In the genomic region with DNA sequence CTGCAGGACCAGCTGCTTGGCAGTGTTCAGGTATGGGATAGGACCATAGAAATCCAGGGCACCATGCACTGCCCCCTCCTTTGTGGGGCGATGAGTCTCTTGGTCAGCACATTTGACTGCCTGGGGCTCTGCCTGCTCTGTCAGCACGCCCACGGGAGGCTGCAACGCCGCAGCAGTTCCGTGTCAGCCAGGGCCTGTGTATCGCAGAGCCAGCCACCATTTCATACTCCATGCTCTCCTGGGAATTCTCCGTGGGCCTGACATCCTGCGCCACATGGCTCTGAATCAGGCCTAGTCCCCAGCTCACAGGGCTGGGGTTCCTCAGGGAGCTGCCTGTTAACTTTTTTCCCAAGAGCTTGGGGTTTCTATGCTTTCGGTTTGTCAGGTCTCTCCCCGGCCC, we compare ENCODE assay signal across 17 cellular contexts. TPM values are rescaled to one million over a fixed set of nuclear protein-coding genes. Genes with fewer than 3 reads are reported as not detected.
DNase-seq lines count a peak whose midpoint lies in the region; ATAC-seq, FAIRE-seq and TF ChIP-seq lines count a peak whose summit lies in the region.
"Had no signal": no experiment of that assay in that cellular context is flagged by ENCODE, and none has a peak within 500 bp of the region (broad histone marks: within the 10 kb centered on the region; RNA-seq: fewer than 3 reads in every experiment).

No MANE protein-coding gene starts in this region.

- TF ChIP-seq RAD21 in K562 (CRISPR knock-in tag; conservative IDR thresholded peaks at IDR 0.05 in 1 of 2, IDR thresholded peaks at IDR 0.05 in 1 of 2): no peak

- H3K36me3 ChIP-seq in K562 (ENCODE audit: control insufficient read depth, insufficient read depth, low read length) (no peaks in the 10 kb centered on the region), left ventricle myocardium inferior (peaks cover 86% of the 10 kb centered on the region), smooth muscle cell (ENCODE audit: low read depth) (no peaks in the 10 kb centered on the region), A673 (ENCODE audit: insufficient read depth, low read length, poor library complexity, severe bottlenecking) (peaks cover 14% of the 10 kb centered on the region)

- H3K9me3 ChIP-seq in K562 (replicated peaks; ENCODE audit: control insufficient read depth, insufficient read depth, low read depth, low read length): no peaks in the 10 kb centered on the region
- no peaks in the 10 kb centered on the region for H3K9me3 ChIP-seq in left ventricle myocardium inferior (replicated peaks)
- no peaks in the 10 kb centered on the region for H3K9me3 ChIP-seq in smooth muscle cell (replicated peaks; ENCODE audit: low read depth)
- no peaks in the 10 kb centered on the region for H3K9me3 ChIP-seq in A673 (ENCODE audit: low read depth, low read length, poor library complexity, severe bottlenecking)
- H3K9me3 ChIP-seq: esophagus squamous epithelium, upper lobe of left lung had no signal

- H3K4me2 ChIP-seq in K562 (ENCODE audit: insufficient read depth, low read length) (no peak overlapping the region), smooth muscle cell (no peak overlapping the region)

- H2AFZ ChIP-seq in K562 (ENCODE audit: low read depth, low read length) (peak overlapping the region; percentile 12; the same call in 1 of the 2 replicates), smooth muscle cell (ENCODE audit: low read depth) (no peak overlapping the region)

- no peak for TF ChIP-seq EP300 in K562 (IDR thresholded peaks at IDR 0.05; ENCODE audit: low read length)

- H3K9ac ChIP-seq in K562 (ENCODE audit: insufficient read depth in 1 of 2, low read depth in 2 of 2, low read length in 2 of 2) (peak overlapping the region in 1 of 2 experiments; percentile 81; a peak in 2 of 4 replicates), smooth muscle cell (ENCODE audit: low read depth) (no peak overlapping the region)

- POLR2A ChIA-PET in K562 (lab: Yijun Ruan, JAX): interaction anchor here (0.6 to 1.5 kb wide), 3 partner anchors 8 to 99 kb away, joined by 3 to 4 read pairs (median 3); no protein-coding TSS in a partner anchor
- POLR2A ChIA-PET in A673 (lab: Charles Lee; ENCODE audit: low non-redundant PET): no interaction called here

- no peak overlapping the region for H3K27ac Mint-ChIP-seq in activated T-cell treated with anti-CD3 and anti-CD28 coated beads, Interleukin-2, amount 50 U/mL, for 72 hours
- H3K27ac Mint-ChIP-seq: activated naive CD8-positive, alpha-beta T cell had no signal

- WGBS in K562 (ENCODE audit: insufficient coverage, low coverage, missing lambda C conversion rate): 23% methylated on average over 11 of the region's 11 CpGs
- WGBS in smooth muscle cell (ENCODE audit: low lambda C conversion rate): 56% methylated on average over 11 of the region's 11 CpGs

- H3K4me1 ChIP-seq in K562 (replicated peaks in 1 of 2; ENCODE audit: control insufficient read depth in 2 of 2, insufficient read depth in 2 of 2, low read length in 2 of 2) (peaks cover 0 to 30% of the 10 kb centered on the region in 2 experiments; a peak in 3 of 5 replicates), left ventricle myocardium inferior (peaks cover 16% of the 10 kb centered on the region), smooth muscle cell (ENCODE audit: low read depth) (no peaks in the 10 kb centered on the region), A673 (ENCODE audit: insufficient read depth, low read length, poor library complexity, severe bottlenecking) (no peaks in the 10 kb centered on the region)
- H3K4me1 ChIP-seq: upper lobe of left lung had no signal

- H3K27me3 Mint-ChIP-seq in activated T-cell treated with anti-CD3 and anti-CD28 coated beads, Interleukin-2, amount 50 U/mL, for 72 hours (ENCODE audit: low read depth): no peaks in the 10 kb centered on the region
- H3K27me3 Mint-ChIP-seq: activated naive CD8-positive, alpha-beta T cell had no signal

- FAIRE-seq in K562 (lab: Jason Lieb, UNC): no peak
- FAIRE-seq: colon, H1 had no signal

- no peaks in the 10 kb centered on the region for H3K36me3 Mint-ChIP-seq in activated T-cell treated with anti-CD3 and anti-CD28 coated beads, Interleukin-2, amount 50 U/mL, for 72 hours (ENCODE audit: insufficient read depth in 2 of 2)
- H3K36me3 Mint-ChIP-seq: activated naive CD8-positive, alpha-beta T cell had no signal

- in situ Hi-C loops in K562 (cut with MboI): no loop called here

- no peak overlapping the region for H3K4me3 Mint-ChIP-seq in activated T-cell treated with anti-CD3 and anti-CD28 coated beads, Interleukin-2, amount 50 U/mL, for 72 hours
- H3K4me3 Mint-ChIP-seq: activated naive CD8-positive, alpha-beta T cell had no signal

- intact Hi-C loops in K562 (cut with micrococcal nuclease): no loop called here
- intact Hi-C loops in left ventricle myocardium inferior (cut with micrococcal nuclease): no loop called here
- intact Hi-C loops in A673 (cut with micrococcal nuclease; ENCODE audit: unreplicated experiment): no loop called here

- peaks cover 15 to 54% of the 10 kb centered on the region in 2 experiments for H3K27me3 ChIP-seq in K562 (ENCODE audit: control insufficient read depth in 2 of 2, insufficient read depth in 2 of 2, low read length in 2 of 2)
- H3K27me3 ChIP-seq in left ventricle myocardium inferior (ENCODE audit: low read depth): no peaks in the 10 kb centered on the region
- no peaks in the 10 kb centered on the region for H3K27me3 ChIP-seq in smooth muscle cell (ENCODE audit: low read depth)
- H3K27me3 ChIP-seq in A673 (replicated peaks; ENCODE audit: insufficient read depth, low read depth, low read length, poor library complexity): no peaks in the 10 kb centered on the region
- H3K27me3 ChIP-seq: esophagus squamous epithelium, upper lobe of left lung had no signal

- CTCF ChIA-PET in K562 (lab: Yijun Ruan, JAX; ENCODE audit: low intra/inter-chr PET ratio): no interaction called here
- CTCF ChIA-PET in A673 (lab: Charles Lee): interaction anchor here (0.6 kb wide), 1 partner anchor 39 kb away, joined by 7 read pairs; no protein-coding TSS in a partner anchor

- H4K20me1 ChIP-seq in K562 (replicated peaks; ENCODE audit: control insufficient read depth, insufficient read depth, low read length) (peaks cover 14% of the 10 kb centered on the region), smooth muscle cell (ENCODE audit: low read depth) (no peaks in the 10 kb centered on the region)

- H3K27ac ChIP-seq in K562 (ENCODE audit: extremely low read depth, low read depth, low read length) (no peak overlapping the region), left ventricle myocardium inferior (replicated peaks) (peak overlapping the region; percentile 68), smooth muscle cell (ENCODE audit: low read depth) (peak overlapping the region; percentile 27), A673 (ENCODE audit: low read depth, low read length, poor library complexity, severe bottlenecking) (no peak overlapping the region)
- H3K27ac ChIP-seq: WERI-Rb-1 had no signal

- TF ChIP-seq CTCF in K562 (IDR thresholded peaks at IDR 0.05 in 2 of 3, conservative IDR thresholded peaks at IDR 0.05 in 1 of 3; ENCODE audit: insufficient read depth in 2 of 3, low read depth in 1 of 3, low read length in 3 of 3): no peak
- no peak for TF ChIP-seq CTCF in left ventricle myocardium inferior (IDR thresholded peaks at IDR 0.05; ENCODE audit: borderline replicate concordance)
- no peak for TF ChIP-seq CTCF in smooth muscle cell (IDR thresholded peaks at IDR 0.05; ENCODE audit: borderline replicate concordance, insufficient read depth, poor library complexity, severe bottlenecking)
- no peak for TF ChIP-seq CTCF in A673 (conservative IDR thresholded peaks at IDR 0.05; ENCODE audit: low read depth, low read length)

- H3K4me1 Mint-ChIP-seq in activated T-cell treated with anti-CD3 and anti-CD28 coated beads, Interleukin-2, amount 50 U/mL, for 72 hours (ENCODE audit: low read depth): no peaks in the 10 kb centered on the region

- H3F3A ChIP-seq in smooth muscle cell (ENCODE audit: low read depth): no peaks in the 10 kb centered on the region

- peaks cover 6% of the 10 kb centered on the region for H3K9me1 ChIP-seq in K562 (ENCODE audit: control insufficient read depth, insufficient read depth, low read length)

- H3K79me2 ChIP-seq in K562 (ENCODE audit: control insufficient read depth, insufficient read depth, low read length) (no peaks in the 10 kb centered on the region), smooth muscle cell (ENCODE audit: low read depth) (no peaks in the 10 kb centered on the region)

- TF ChIP-seq POLR2A in K562 (conservative IDR thresholded peaks at IDR 0.05): no peak

- H3K4me3 ChIP-seq in K562 (no peak overlapping the region), left ventricle myocardium inferior (peak overlapping the region; percentile 0), smooth muscle cell (no peak overlapping the region), A673 (ENCODE audit: low read depth, low read length, poor library complexity, severe bottlenecking) (no peak overlapping the region)
- H3K4me3 ChIP-seq: esophagus squamous epithelium, upper lobe of left lung had no signal

- DNase-seq in ELR (ENCODE audit: low read depth) (peak; percentile 20), K562 (ENCODE audit: extremely low read depth in 1 of 4, low spot score in 3 of 4) (no peak), left ventricle myocardium inferior (peak; percentile 65), smooth muscle cell (lab: John Stamatoyannopoulos, UW; ENCODE audit: unreplicated experiment) (no peak), DMS153 (lab: John Stamatoyannopoulos, UW) (no peak), A673 (ENCODE audit: low spot score) (no peak)
- no peak for DNase-seq in activated T-cell treated with anti-CD3 and anti-CD28 coated beads, Interleukin-2, amount 50 U/mL, for 72 hours
- DNase-seq: DMS79, esophagus squamous epithelium, KBM-7, NCI-H146, upper lobe of left lung, WERI-Rb-1 had no signal

- no peaks in the 10 kb centered on the region for H3K9me3 Mint-ChIP-seq in activated T-cell treated with anti-CD3 and anti-CD28 coated beads, Interleukin-2, amount 50 U/mL, for 72 hours

- BruUV-seq in K562 (replicated peaks; lab: Mats Ljungman, UMichigan) (no TSS peak), A673 (replicated peaks; lab: Mats Ljungman, UMichigan) (no TSS peak)

- ATAC-seq in K562 (no peak), esophagus mucosa (no peak)
- no peak for ATAC-seq in activated T-cell treated with anti-CD3 and anti-CD28 coated beads, Interleukin-2, amount 50 U/mL, for 72 hours (replicated peaks in 1 of 2)

RNA-seq across cellular contexts. Expression of gene RELT, which starts 16.9 kb away (rescaled TPM):
- total RNA-seq in K562 (2011; cell fraction: chromatin; rRNA removed; ENCODE audit: low replicate concordance): 24.0 and 79.7 TPM in 2 replicates
- total RNA-seq in K562 (2011; cell fraction: nucleolus; rRNA removed): 52.2 and 56.9 TPM in 2 replicates
- total RNA-seq in K562 (2011; cell fraction: nucleoplasm; rRNA removed): 38.4 and 46.9 TPM in 2 replicates
- total RNA-seq in K562 (2014; rRNA removed) (11.2 and 13.3 TPM in 2 replicates), K562 (2014; rRNA removed; fragmentation: Illumina TruSeq; extraction: Trizol) (3.1 and 3.8 TPM in 2 replicates), K562 (2015; rRNA removed; fragmentation: Illumina TruSeq; extraction: Trizol) (9.6 and 9.8 TPM in 2 replicates), K562 (2021) (18.4 and 20.2 TPM in 2 replicates), left ventricle myocardium inferior (1.6 TPM), smooth muscle cell (4.3 and 4.8 TPM in 2 replicates), esophagus mucosa (3.9 TPM), A673 (2021) (16.2 and 20.9 TPM in 2 replicates)
- polyA plus RNA-seq in K562 (2011; rRNA removed) (7.4 and 11.8 TPM in 2 replicates), K562 (2014; fragmentation: Illumina TruSeq; extraction: Trizol) (6.0 and 8.6 TPM in 2 replicates), K562 (2014; fragmentation: Nextera tagmentation; extraction: Ambion mirVana) (1 to 10 TPM; 1.1 to 1.2 TPM), K562 (2014; rRNA removed) (14.4 and 14.9 TPM in 2 replicates), smooth muscle cell (5.5 and 9.4 TPM in 2 replicates)
- 11.0 and 16.5 TPM in 2 replicates for polyA plus RNA-seq in K562 (2011; cell fraction: cytosol; rRNA removed)
- 55.1 and 73.5 TPM in 2 replicates for polyA plus RNA-seq in K562 (2011; cell fraction: nucleus; rRNA removed)
- polyA plus RNA-seq in K562 (2012): 8.7 and 14.0 TPM in 2 replicates
- polyA minus RNA-seq in K562 (2011; rRNA and poly(A)+ RNA removed): 4.7 and 6.0 TPM in 2 replicates
- 7.3 and 8.5 TPM in 2 replicates for polyA minus RNA-seq in K562 (2011; cell fraction: cytosol; rRNA and poly(A)+ RNA removed)
- polyA minus RNA-seq in K562 (2011; cell fraction: nucleus; rRNA and poly(A)+ RNA removed): 18.2 and 20.5 TPM in 2 replicates
- total RNA-seq in activated T-cell treated with anti-CD3 and anti-CD28 coated beads, Interleukin-2, amount 50 U/mL, for 72 hours: 10 to 100 TPM; 17.3 to 19.6 TPM

RNA-seq across cellular contexts. Expression of gene ARHGEF17, which starts 51.3 kb away (rescaled TPM):
- total RNA-seq in K562 (2011; cell fraction: chromatin; rRNA removed; ENCODE audit: low replicate concordance): 0.55 and 6.0 TPM in 2 replicates
- 2.4 and 4.8 TPM in 2 replicates for total RNA-seq in K562 (2011; cell fraction: nucleolus; rRNA removed)
- total RNA-seq in K562 (2011; cell fraction: nucleoplasm; rRNA removed): 1.3 and 1.6 TPM in 2 replicates
- 0.09 and 0.20 TPM in 2 replicates for total RNA-seq in K562 (2014; rRNA removed)
- 0.03 and 0.07 TPM in 2 replicates for total RNA-seq in K562 (2014; rRNA removed; fragmentation: Illumina TruSeq; extraction: Trizol)
- 0.04 and 0.23 TPM in 2 replicates for total RNA-seq in K562 (2015; rRNA removed; fragmentation: Illumina TruSeq; extraction: Trizol)
- 0.29 and 0.53 TPM in 2 replicates for total RNA-seq in K562 (2021)
- 0.68 and 1.2 TPM in 2 replicates for polyA plus RNA-seq in K562 (2011; rRNA removed)
- 0.96 and 2.9 TPM in 2 replicates for polyA plus RNA-seq in K562 (2011; cell fraction: cytosol; rRNA removed)
- 5.2 and 8.3 TPM in 2 replicates for polyA plus RNA-seq in K562 (2011; cell fraction: nucleus; rRNA removed)
- polyA plus RNA-seq in K562 (2012): 0.25 and 0.31 TPM in 2 replicates
- polyA plus RNA-seq in K562 (2014; fragmentation: Illumina TruSeq; extraction: Trizol): 0.10 and 0.17 TPM in 2 replicates
- not detected for polyA plus RNA-seq in K562 (2014; fragmentation: Nextera tagmentation; extraction: Ambion mirVana)
- polyA plus RNA-seq in K562 (2014; rRNA removed): 0.09 and 0.17 TPM in 2 replicates
- 1.3 and 1.4 TPM in 2 replicates for polyA minus RNA-seq in K562 (2011; rRNA and poly(A)+ RNA removed)
- 0.57 and 1.4 TPM in 2 replicates for polyA minus RNA-seq in K562 (2011; cell fraction: cytosol; rRNA and poly(A)+ RNA removed)
- 3.7 and 4.0 TPM in 2 replicates for polyA minus RNA-seq in K562 (2011; cell fraction: nucleus; rRNA and poly(A)+ RNA removed)
- total RNA-seq in left ventricle myocardium inferior: 53.1 TPM
- 18.0 and 18.5 TPM in 2 replicates for total RNA-seq in smooth muscle cell
- polyA plus RNA-seq in smooth muscle cell: 27.4 and 27.8 TPM in 2 replicates
- under 1 TPM; 0.05 to 0.07 TPM for total RNA-seq in activated T-cell treated with anti-CD3 and anti-CD28 coated beads, Interleukin-2, amount 50 U/mL, for 72 hours
- 5.4 TPM for total RNA-seq in esophagus mucosa
- total RNA-seq in A673 (2021): 24.0 and 32.0 TPM in 2 replicates

Comparison
In these comparisons a context has a peak if more than half of its experiments do, and no peak if none do; other contexts are left out.
1. DNase-seq: peak in ELR (single experiment) and left ventricle myocardium inferior (single experiment); none in K562 (0 of 4), smooth muscle cell (single experiment), DMS153 (single experiment), activated T-cell treated with anti-CD3 and anti-CD28 coated beads, Interleukin-2, amount 50 U/mL, for 72 hours (0 of 2) and A673 (single experiment).
2. H3K27ac ChIP-seq: peak in left ventricle myocardium inferior (single experiment) and smooth muscle cell (single experiment); none in K562 (single experiment) and A673 (single experiment).